In the genomic region with DNA sequence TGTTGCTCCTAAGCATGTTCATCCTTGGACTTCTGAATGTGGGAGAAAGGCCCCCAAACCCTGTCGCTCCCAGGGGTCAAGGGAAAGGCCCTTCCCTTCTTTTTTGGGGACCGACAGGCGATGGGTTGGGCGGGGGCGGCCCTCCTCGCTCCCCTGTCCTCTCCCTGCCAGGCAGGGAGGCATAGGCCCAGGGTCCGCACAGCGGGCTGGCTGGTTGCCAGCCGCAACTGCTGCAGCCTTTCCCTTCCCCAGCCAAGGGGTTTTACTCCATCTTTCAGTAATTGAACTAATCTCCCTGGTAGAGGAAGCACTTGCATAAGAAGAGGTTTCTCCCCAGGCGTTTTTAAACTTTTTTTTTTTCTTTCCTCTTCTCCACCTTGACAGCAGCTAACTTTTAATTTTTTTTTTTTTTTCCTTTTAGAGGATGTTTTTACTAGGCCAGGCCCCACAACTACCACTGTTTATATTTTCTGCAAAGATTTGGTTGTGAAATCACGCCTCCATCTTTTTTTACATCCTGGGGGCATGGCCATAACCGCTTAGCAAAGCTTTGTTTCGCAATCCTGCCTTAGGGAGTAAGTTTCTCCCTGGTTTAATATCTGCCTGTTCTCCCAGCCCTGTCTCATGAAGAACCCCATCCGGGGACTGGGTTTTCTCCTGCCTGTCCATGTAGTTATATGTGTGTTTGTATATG, we compare ENCODE assay signal across 9 cellular contexts.
DNase-seq lines count a peak whose midpoint lies in the region; ATAC-seq lines count a peak whose summit lies in the region.
"Had no signal": no experiment of that assay in that cellular context is flagged by ENCODE, and none has a peak within 500 bp of the region (broad histone marks: within the 10 kb centered on the region; RNA-seq: fewer than 3 reads in every experiment).

No MANE protein-coding gene starts in this region.

- H3K36me3 ChIP-seq in SJCRH30 (no peaks in the 10 kb centered on the region), urinary bladder (ENCODE audit: insufficient read depth) (no peaks in the 10 kb centered on the region)

- ATAC-seq in HG03354 (IDR thresholded peaks at IDR 0.05; ENCODE audit: poor library complexity, severe bottlenecking, unreplicated experiment) (no peak), GM21390 (IDR thresholded peaks at IDR 0.05; ENCODE audit: unreplicated experiment) (no peak)

- H3K9me3 ChIP-seq in SJCRH30 (replicated peaks) = no peaks in the 10 kb centered on the region

- no peaks in the 10 kb centered on the region for H3K27me3 ChIP-seq in SJCRH30

- 62% methylated on average over 14 of the region's 14 CpGs for WGBS in urinary bladder

- H3K4me1 ChIP-seq in SJCRH30 = peaks cover 14% of the 10 kb centered on the region
- peaks cover 2% of the 10 kb centered on the region for H3K4me1 ChIP-seq in urinary bladder (ENCODE audit: insufficient read depth)

- H3K27ac ChIP-seq in SJCRH30 (peak overlapping the region; percentile 93), urinary bladder (ENCODE audit: low read depth) (peak overlapping the region; percentile 18)

- DNase-seq in NCI-H2227 (lab: John Stamatoyannopoulos, UW; ENCODE audit: unreplicated experiment) = peak; percentile 16
- no peak for DNase-seq in NCI-H2227 treated with DMSO at 0.1 percent for 48 hours (lab: John Stamatoyannopoulos, UW)
- DNase-seq in SJCRH30 = peak; percentile 72 to 87
- peak; percentile 12 for DNase-seq in glomerular visceral epithelial cell (ENCODE audit: extremely low spot score)
- no peak for DNase-seq in NAMALWA (ENCODE audit: low spot score)
- DNase-seq: activated B cell treated with CpG ODN at 0.5 μM for 24 hours had no signal

- H3K4me3 ChIP-seq in SJCRH30 (peak overlapping the region; percentile 58), urinary bladder (ENCODE audit: low read depth, low read length) (no peak overlapping the region)

Comparison
In these comparisons a context has a peak if more than half of its experiments do, and no peak if none do; other contexts are left out.
1. DNase-seq: peak in NCI-H2227 (single experiment), SJCRH30 (2 of 2) and glomerular visceral epithelial cell (single experiment); none in NCI-H2227 treated with DMSO at 0.1 percent for 48 hours (single experiment) and NAMALWA (single experiment).